ENCODE assay signal across 29 cellular contexts in genomic region chr9:127033059-127033458, GRCh38.
"Had no signal": no experiment of that assay in that cellular context is flagged by ENCODE, and none has a peak within 500 bp of the region (broad histone marks: within the 10 kb centered on the region; RNA-seq: fewer than 3 reads in every experiment).

No MANE protein-coding gene starts in this region.

- DNase-seq: hypothalamus; immature natural killer cell; lower lobe of right lung; mammary epithelial cell; mesenchymal stem cell; naive B cell; natural killer cell; nephron progenitor cell; occipital lobe; right lobe of liver; stimulated activated CD4-positive, alpha-beta T cell treated with anti-CD3 and anti-CD28 coated beads, Interleukin-12 subunit alpha, Interleukin-12 subunit beta, amount 100 ng/mL, for 4 hours; stimulated activated CD4-positive, alpha-beta T cell treated with anti-CD3 and anti-CD28 coated beads, Interleukin-15, amount 100 ng/mL, for 24 hours; stimulated activated CD4-positive, alpha-beta T cell treated with anti-CD3 and anti-CD28 coated beads, Interleukin-2, amount 100 ng/mL, for 24 hours; stimulated activated CD4-positive, alpha-beta T cell treated with anti-CD3 and anti-CD28 coated beads, Interleukin-4, amount 100 ng/mL, for 1 hour; stimulated activated naive B cell treated with anti-CD40 and anti-IgM and Interleukin-4, amounts not matched to agents 10 μg/mL and 1 μg/mL and 100 μg/mL, for 72 hours; stimulated activated naive CD8-positive, alpha-beta T cell treated with anti-CD3 and anti-CD28 coated beads, Interleukin-15, Interleukin-2, amounts not matched to agents 100 U/mL and 50 U/mL, for 24 hours; stomach; trophoblast cell; upper lobe of right lung; uterus had no signal

- H3K9me3 ChIP-seq: lower lobe of right lung, neutrophil, right atrium auricular region, right lobe of liver, stomach, thoracic aorta, tibial artery, upper lobe of right lung, uterus had no signal

- H3K4me3 Mint-ChIP-seq: immature natural killer cell; mesothelial cell of epicardium; natural killer cell; nephron progenitor cell; neural progenitor cell; stimulated activated naive B cell treated with anti-CD40 and anti-IgM and Interleukin-4, amounts not matched to agents 10 μg/mL and 1 μg/mL and 100 μg/mL, for 72 hours had no signal

- H3K36me3 ChIP-seq: lower lobe of right lung, neural progenitor cell, neutrophil, right atrium auricular region, right lobe of liver, stomach, thoracic aorta, tibial artery, upper lobe of right lung, uterus had no signal

- H3K27me3 Mint-ChIP-seq: naive B cell; progenitor cell of endocrine pancreas; stimulated activated naive B cell treated with anti-CD40 and anti-IgM and Interleukin-4, amounts not matched to agents 10 μg/mL and 1 μg/mL and 100 μg/mL, for 72 hours had no signal

- H3K27me3 ChIP-seq: neural progenitor cell, neutrophil, right atrium auricular region, right lobe of liver, stomach, tibial artery, upper lobe of right lung, uterus had no signal

- H3K4me1 ChIP-seq: lower lobe of right lung, parathyroid adenoma, right lobe of liver, upper lobe of right lung, uterus had no signal

- H3K27ac Mint-ChIP-seq: immature natural killer cell, natural killer cell, nephron progenitor cell, neural progenitor cell, progenitor cell of endocrine pancreas had no signal

- H3K4me3 ChIP-seq: lower lobe of right lung, neural progenitor cell, right atrium auricular region, right lobe of liver, stomach, thoracic aorta, tibial artery, upper lobe of right lung, uterus had no signal

- H3K9ac ChIP-seq: neural progenitor cell, parathyroid adenoma had no signal

- H3K36me3 Mint-ChIP-seq: natural killer cell, neural progenitor cell had no signal

- ATAC-seq: left lobe of liver; lower lobe of right lung; natural killer cell; right lobe of liver; stimulated activated naive B cell treated with anti-CD40 and anti-IgM and Interleukin-4, amounts not matched to agents 10 μg/mL and 1 μg/mL and 100 μg/mL, for 72 hours; stimulated activated naive CD8-positive, alpha-beta T cell treated with anti-CD3 and anti-CD28 coated beads, Interleukin-15, Interleukin-2, amounts not matched to agents 100 U/mL and 50 U/mL, for 24 hours; upper lobe of right lung had no signal

- H3K9me3 Mint-ChIP-seq: immature natural killer cell; mesothelial cell of epicardium; naive B cell; natural killer cell; nephron progenitor cell; neural progenitor cell; stimulated activated naive B cell treated with anti-CD40 and anti-IgM and Interleukin-4, amounts not matched to agents 10 μg/mL and 1 μg/mL and 100 μg/mL, for 72 hours had no signal

- H3K4me1 Mint-ChIP-seq: immature natural killer cell; stimulated activated naive B cell treated with anti-CD40 and anti-IgM and Interleukin-4, amounts not matched to agents 10 μg/mL and 1 μg/mL and 100 μg/mL, for 72 hours had no signal

- H3K27ac ChIP-seq: lower lobe of right lung, neural progenitor cell, neutrophil, parathyroid adenoma, right atrium auricular region, right lobe of liver, stomach, thoracic aorta, tibial artery, upper lobe of right lung, uterus had no signal
